1 cellular context compared by ENCODE assay signal in the genomic region with DNA sequence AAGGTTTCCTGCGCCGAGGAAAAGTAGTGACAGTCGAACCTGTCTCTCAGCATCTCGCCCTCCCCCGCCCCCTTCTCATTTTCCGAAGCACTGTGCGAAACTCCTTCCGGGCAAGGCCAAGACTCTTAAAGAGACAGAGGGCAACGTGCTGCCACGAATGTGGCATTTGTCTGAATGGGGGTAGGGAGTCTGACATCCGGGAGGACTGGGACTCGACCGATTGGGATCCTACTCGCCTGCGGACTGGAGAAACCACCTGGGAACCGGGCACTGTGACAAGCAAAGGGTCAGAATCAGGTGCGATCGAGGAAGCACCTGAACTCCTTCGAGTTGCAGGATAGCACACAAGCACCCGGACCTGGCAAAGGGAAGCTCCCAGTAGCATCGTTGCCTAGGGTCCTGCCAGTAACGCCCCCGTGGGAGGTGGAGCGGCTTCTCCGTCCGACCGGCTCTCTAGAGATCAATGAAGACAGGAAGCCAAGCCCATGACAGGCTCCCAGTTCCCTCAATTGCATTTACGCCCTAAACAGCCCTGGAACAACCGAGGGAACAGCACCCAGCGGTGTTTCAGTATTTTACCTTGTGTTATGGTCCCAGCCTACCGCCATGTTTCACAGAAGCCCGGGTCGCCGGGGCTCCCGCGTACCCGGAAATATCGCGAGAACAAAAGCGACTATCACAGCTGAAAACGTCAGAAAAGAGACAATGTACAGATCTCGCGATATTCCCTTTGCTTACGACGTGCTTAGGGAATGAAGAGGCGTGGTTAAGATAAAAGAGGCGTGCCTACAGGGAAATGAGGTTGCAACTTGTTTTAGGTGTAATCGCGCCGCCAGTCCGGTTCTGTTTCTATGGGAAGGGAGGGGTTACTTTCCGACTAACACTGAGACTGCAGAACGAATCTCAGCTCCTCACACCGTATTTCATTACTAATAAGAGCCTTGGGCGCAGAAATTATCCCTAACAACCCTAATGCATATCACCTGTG.
A peak's percentile ranks its signal among the peaks of the same experiment; 100 is the strongest.
TF ChIP-seq lines count a peak whose summit lies in the region.

TSS of gene ERGIC2 (minus strand) at position 637 of the 988 bp plus-strand sequence. CDS start 9,539 bp downstream, outside the sequence.

TF ChIP-seq in HCT116, 20 proteins besides CTCF, POLR2A, EP300 and RAD21 (continued from another document):
- TF ChIP-seq ZBTB33 (IDR thresholded peaks at IDR 0.05; ENCODE audit: extremely low read depth, insufficient replicate concordance, low read length) (peak; percentile 100), CBX3 (IDR thresholded peaks at IDR 0.05; ENCODE audit: low read depth) (peak; percentile 91; the same call in 1 of the 2 replicates), EGR1 (IDR thresholded peaks at IDR 0.05; ENCODE audit: low read depth) (peak; percentile 43; the same call in 1 of the 2 replicates), SP1 (IDR thresholded peaks at IDR 0.05; ENCODE audit: low read depth) (peak; percentile 87), EZH2phosphoT487 (IDR thresholded peaks at IDR 0.05; ENCODE audit: borderline replicate concordance) (no peak), ELF1 (IDR thresholded peaks at IDR 0.05; ENCODE audit: borderline replicate concordance, low read depth) (peak; percentile 51), TCF7L2 (IDR thresholded peaks at IDR 0.05; ENCODE audit: borderline replicate concordance, extremely low read depth, insufficient read depth, insufficient read length) (peak; percentile 55), REST (IDR thresholded peaks at IDR 0.05; ENCODE audit: low read depth) (no peak), ZFX (IDR thresholded peaks at IDR 0.05) (no peak)
